1 cellular context compared by ENCODE assay signal in genomic region chr12:121800694-121801600, GRCh38.
TF ChIP-seq lines count a peak whose summit lies in the region.

No MANE protein-coding gene starts in this region.

TF ChIP-seq in K562, 482 proteins besides CTCF, POLR2A, EP300 and RAD21 (continued from another document):
- TF ChIP-seq UBTF (IDR thresholded peaks at IDR 0.05; ENCODE audit: borderline replicate concordance in 1 of 2, low read depth in 2 of 2, low read length in 2 of 2) (peak; percentile 91 to 93), ZNF766 (CRISPR knock-in tag; conservative IDR thresholded peaks at IDR 0.05) (peak; percentile 55; the same call in 1 of the 2 replicates), E2F3 (CRISPR knock-in tag; IDR thresholded peaks at IDR 0.05) (0 out of 2 replicates have a peak, but pooled peaks have one; percentile 41), RBM39 (optimal IDR thresholded peaks at IDR 0.05; ENCODE audit: low read depth, low read length) (peak; percentile 68), HBP1 (CRISPR knock-in tag; IDR thresholded peaks at IDR 0.05) (no peak), ZBTB17 (CRISPR knock-in tag; IDR thresholded peaks at IDR 0.05) (peak; percentile 87), KAT7 (CRISPR knock-in tag; IDR thresholded peaks at IDR 0.05; ENCODE audit: borderline replicate concordance) (0 out of 2 replicates have a peak, but pooled peaks have one; percentile 69), RB1 (IDR thresholded peaks at IDR 0.05; ENCODE audit: low read depth) (peak; percentile 7), ZBTB11 (CRISPR knock-in tag; IDR thresholded peaks at IDR 0.05) (peak in 1 of 3 experiments; percentile 67; a peak in 2 of 6 replicates), SRSF1 (IDR thresholded peaks at IDR 0.05; ENCODE audit: low read depth, low read length) (0 out of 2 replicates have a peak, but pooled peaks have one; percentile 58), TFAP4 (CRISPR knock-in tag; IDR thresholded peaks at IDR 0.05; ENCODE audit: borderline replicate concordance) (peak; percentile 44; the same call in 1 of the 2 replicates), NCOA4 (IDR thresholded peaks at IDR 0.05; ENCODE audit: partially characterized antibody) (no peak), DLX4 (CRISPR knock-in tag; IDR thresholded peaks at IDR 0.05) (no peak), FIP1L1 (IDR thresholded peaks at IDR 0.05; ENCODE audit: low read depth, low read length, poor library complexity, severe bottlenecking) (peak; percentile 17), ZMIZ1 (IDR thresholded peaks at IDR 0.05; ENCODE audit: low read depth in 2 of 2, low read length in 2 of 2) (0 out of 4 replicates have a peak, but pooled peaks of 1 of the 2 experiments have one; percentile 44), JUND (IDR thresholded peaks at IDR 0.05; ENCODE audit: borderline replicate concordance, low read depth, low read length) (peak; percentile 46; the same call in 1 of the 2 replicates), JUND (tag; IDR thresholded peaks at IDR 0.05; ENCODE audit: borderline replicate concordance, low read depth, low read length) (peak; percentile 31; the same call in 1 of the 3 replicates), ATF7 (IDR thresholded peaks at IDR 0.05) (peak; percentile 21; the same call in 1 of the 2 replicates), XRCC5 (IDR thresholded peaks at IDR 0.05; ENCODE audit: low read depth, low read length) (0 out of 2 replicates have a peak, but pooled peaks have one; percentile 46), YY1 (IDR thresholded peaks at IDR 0.05; ENCODE audit: borderline replicate concordance in 1 of 3, control insufficient read depth in 1 of 3, extremely low read depth in 1 of 3, insufficient read depth in 3 of 3, insufficient read length in 1 of 3, insufficient replicate concordance in 2 of 3, low read depth in 1 of 3, low read length in 2 of 3) (peak; percentile 67 to 94 (median 87)), MAFG (tag; conservative IDR thresholded peaks at IDR 0.05) (peak; percentile 89), ZNF764 (CRISPR knock-in tag; IDR thresholded peaks at IDR 0.05; ENCODE audit: low read depth) (no peak), PRDM10 (IDR thresholded peaks at IDR 0.05; ENCODE audit: partially characterized antibody) (no peak), ZNF316 (IDR thresholded peaks at IDR 0.05) (peak; percentile 89), C11orf30 (IDR thresholded peaks at IDR 0.05; ENCODE audit: low read depth) (peak; percentile 92), BHLHE40 (IDR thresholded peaks at IDR 0.05; ENCODE audit: low read length) (no peak), ZNF174 (CRISPR knock-in tag; IDR thresholded peaks at IDR 0.05) (no peak), NRF1 (conservative IDR thresholded peaks at IDR 0.05 in 1 of 2, IDR thresholded peaks at IDR 0.05 in 1 of 2) (peak; percentile 85 to 87), ZNF134 (CRISPR knock-in tag; conservative IDR thresholded peaks at IDR 0.05) (0 out of 2 replicates have a peak, but pooled peaks have one; percentile 39), MLX (CRISPR knock-in tag; conservative IDR thresholded peaks at IDR 0.05) (no peak), RBM15 (IDR thresholded peaks at IDR 0.05; ENCODE audit: insufficient read depth, low read length) (0 out of 2 replicates have a peak, but pooled peaks have one; percentile 73), TCFL5 (CRISPR knock-in tag; conservative IDR thresholded peaks at IDR 0.05) (no peak), SRF (CRISPR knock-in tag; IDR thresholded peaks at IDR 0.05) (0 out of 4 replicates have a peak, but pooled peaks of 1 of the 2 experiments have one; percentile 10), NFE2 (IDR thresholded peaks at IDR 0.05; ENCODE audit: low read depth) (peak; percentile 92), FOXK1 (CRISPR knock-in tag; IDR thresholded peaks at IDR 0.05; ENCODE audit: borderline replicate concordance) (peak; percentile 19; the same call in 1 of the 2 replicates), SUPT5H (IDR thresholded peaks at IDR 0.05) (peak; percentile 66; the same call in 1 of the 2 replicates), HDAC8 (tag; IDR thresholded peaks at IDR 0.05) (peak; percentile 62; the same call in 1 of the 2 replicates), TBP (optimal IDR thresholded peaks at IDR 0.05; ENCODE audit: low read depth, low read length) (peak; percentile 75), KLF13 (tag; IDR thresholded peaks at IDR 0.05; ENCODE audit: borderline replicate concordance, low read depth) (peak; percentile 39; the same call in 1 of the 2 replicates), ARID3A (IDR thresholded peaks at IDR 0.05; ENCODE audit: borderline replicate concordance, low read depth, low read length) (no peak), SMAD3 (CRISPR knock-in tag; conservative IDR thresholded peaks at IDR 0.05) (0 out of 2 replicates have a peak, but pooled peaks have one; percentile 19), KLF6 (CRISPR knock-in tag; IDR thresholded peaks at IDR 0.05; ENCODE audit: borderline replicate concordance) (peak; percentile 74; the same call in 1 of the 2 replicates)
TF ChIP-seq in K562: peak in this region for 108.
